9 cellular contexts compared by ENCODE assay signal in genomic region chr17:27577124-27577761, GRCh38. TPM values are rescaled to one million over a fixed set of nuclear protein-coding genes. Genes with fewer than 3 reads are reported as not detected.
A peak's percentile ranks its signal among the peaks of the same experiment; 100 is the strongest.
DNase-seq lines count a peak whose midpoint lies in the region; ATAC-seq and TF ChIP-seq lines count a peak whose summit lies in the region.
"Had no signal": no experiment of that assay in that cellular context is flagged by ENCODE, and none has a peak within 500 bp of the region (broad histone marks: within the 10 kb centered on the region; RNA-seq: fewer than 3 reads in every experiment).

No MANE protein-coding gene starts in this region.

- TF ChIP-seq CTCF in brain microvascular endothelial cell (IDR thresholded peaks at IDR 0.05; ENCODE audit: low read depth, low read length, missing control alignments) (no peak), tibial artery (IDR thresholded peaks at IDR 0.05) (no peak)

- H3K4me3 ChIP-seq in brain microvascular endothelial cell (ENCODE audit: low read depth, low read length) = no peak overlapping the region
- H3K4me3 ChIP-seq in tibial artery = no peak overlapping the region

- no peaks in the 10 kb centered on the region for H3K27me3 ChIP-seq in brain microvascular endothelial cell (replicated peaks)
- H3K27me3 ChIP-seq in tibial artery = no peaks in the 10 kb centered on the region

- peak; percentile 25 for DNase-seq in NCI-H146 (lab: John Stamatoyannopoulos, UW)
- DNase-seq in NCI-H146 treated with DMSO at 0.1 percent for 48 hours (lab: John Stamatoyannopoulos, UW; ENCODE audit: unreplicated experiment) = no peak
- peak; percentile 66 for DNase-seq in brain microvascular endothelial cell
- no peak for DNase-seq in left lobe of liver (ENCODE audit: low spot score)
- no peak for DNase-seq in tibial artery
- DNase-seq in HK-2 (ENCODE audit: unreplicated experiment) = no peak
- DNase-seq in LoVo (ENCODE audit: low spot score) = no peak
- DNase-seq in NCI-H2081 (lab: John Stamatoyannopoulos, UW) = no peak
- DNase-seq: activated CD4-positive, CD25-positive, alpha-beta regulatory T cell had no signal

- in situ Hi-C loops in brain microvascular endothelial cell (cut with HindIII; ENCODE audit: low pct_ligation_motif_present, low sequenced_read_pairs) = no loop called here

- peaks cover 2% of the 10 kb centered on the region for H3K36me3 ChIP-seq in brain microvascular endothelial cell (replicated peaks)
- no peaks in the 10 kb centered on the region for H3K36me3 ChIP-seq in tibial artery

- H3K4me1 ChIP-seq in tibial artery = peaks cover 0 to 18% (median 2%) of the 10 kb centered on the region in 4 donors

- peak; percentile 25 for ATAC-seq in left lobe of liver

- H3K9me3 ChIP-seq in tibial artery = no peaks in the 10 kb centered on the region

- intact Hi-C loops in tibial artery (cut with DNase I; ENCODE audit: low total_unique reads) = no loop called here

- H3K27ac ChIP-seq in brain microvascular endothelial cell (peak overlapping the region; percentile 73), tibial artery (peak overlapping the region; percentile 52 to 57)

RNA-seq across cellular contexts. Expression of gene LGALS9, which starts 53.7 kb away (rescaled TPM):
- 12.0 TPM for total RNA-seq in left lobe of liver

Comparison
In these comparisons a context has a peak if more than half of its experiments do, and no peak if none do; other contexts are left out.
1. DNase-seq: peak in NCI-H146 (single experiment) and brain microvascular endothelial cell (single experiment); none in NCI-H146 treated with DMSO at 0.1 percent for 48 hours (single experiment), left lobe of liver (single experiment), tibial artery (0 of 2), HK-2 (single experiment), LoVo (single experiment) and NCI-H2081 (0 of 2).